Comparison of ENCODE assay signal across 23 cellular contexts in genomic region chr15:27894645-27895044, GRCh38.
DNase-seq lines count a peak whose midpoint lies in the region; ATAC-seq, FAIRE-seq and TF ChIP-seq lines count a peak whose summit lies in the region.
"Had no signal": no experiment of that assay in that cellular context is flagged by ENCODE, and none has a peak within 500 bp of the region (broad histone marks: within the 10 kb centered on the region; RNA-seq: fewer than 3 reads in every experiment).

No MANE protein-coding gene starts in this region.

- no peak overlapping the region for H3K9ac ChIP-seq in HepG2 (ENCODE audit: insufficient read depth, low read depth, low read length)
- H3K9ac ChIP-seq: BLaER1 had no signal

- H2AFZ ChIP-seq in HepG2 (ENCODE audit: low read length) = no peak overlapping the region

- H3K36me3 ChIP-seq in HepG2 (replicated peaks in 1 of 2; ENCODE audit: control insufficient read depth in 1 of 2, insufficient read depth in 2 of 2, low read length in 2 of 2) (no peaks in the 10 kb centered on the region), right lobe of liver (no peaks in the 10 kb centered on the region), bronchial epithelial cell (ENCODE audit: control insufficient read depth, insufficient read depth, low read length) (no peaks in the 10 kb centered on the region)
- H3K36me3 ChIP-seq: BE2C, BLaER1 had no signal

- no peak for TF ChIP-seq EP300 in HepG2 (IDR thresholded peaks at IDR 0.05; ENCODE audit: low read depth in 2 of 2, low read length in 2 of 2)
- TF ChIP-seq EP300 in HepG2 (CRISPR knock-in tag; IDR thresholded peaks at IDR 0.05; ENCODE audit: borderline replicate concordance) = no peak

- intact Hi-C loops in HepG2 (cut with micrococcal nuclease; ENCODE audit: unreplicated experiment) = no loop called here
- intact Hi-C loops in right lobe of liver (cut with DNase I) = no loop called here

- CTCF ChIA-PET in HepG2 (lab: Yijun Ruan, JAX; ENCODE audit: low intra/inter-chr PET ratio, low total read pairs) = no interaction called here

- H3K27ac ChIP-seq in HepG2 (ENCODE audit: extremely low read length, insufficient read depth, low read length) (no peak overlapping the region), right lobe of liver (no peak overlapping the region)
- H3K27ac ChIP-seq: BLaER1 had no signal

- no peak for TF ChIP-seq RAD21 in HepG2 (CRISPR knock-in tag; IDR thresholded peaks at IDR 0.05)

- TF ChIP-seq POLR2A in HepG2 (IDR thresholded peaks at IDR 0.05; ENCODE audit: insufficient read depth in 1 of 2, low read depth in 2 of 2, low read length in 2 of 2) = no peak
- no peak for TF ChIP-seq POLR2A in right lobe of liver (IDR thresholded peaks at IDR 0.05)

- H3K4me2 ChIP-seq in HepG2 (ENCODE audit: low read depth, low read length) = no peak overlapping the region
- H3K4me2 ChIP-seq: BLaER1 had no signal

- no peak for ATAC-seq in HepG2
- no peak for ATAC-seq in right lobe of liver
- peak; percentile 90 for ATAC-seq in esophagus mucosa
- no peak for ATAC-seq in GM19023 (IDR thresholded peaks at IDR 0.05; ENCODE audit: unreplicated experiment)

- in situ Hi-C loops in HepG2 (cut with HindIII; ENCODE audit: extremely low pct_ligation_motif_present, low pct_unique_long_range_greater_than_20kb) = no loop called here

- POLR2A ChIA-PET in HepG2 (lab: Yijun Ruan, JAX) = no interaction called here

- H3K79me2 ChIP-seq in HepG2 (ENCODE audit: insufficient read depth, low read length) = no peaks in the 10 kb centered on the region

- 0% methylated on average over 1 of the region's 1 CpG for WGBS in HepG2 (ENCODE audit: low lambda C conversion rate)
- WGBS in right lobe of liver (ENCODE audit: insufficient coverage, low coverage, low lambda C conversion rate, missing lambda C conversion rate) = 56% methylated on average over 1 of the region's 1 CpG

- FAIRE-seq in HepG2 (lab: Jason Lieb, UNC) = no peak
- FAIRE-seq in bronchial epithelial cell (lab: Jason Lieb, UNC) = no peak
- FAIRE-seq: A204.1, G401.6, GM12891 had no signal

- DNase-seq in HepG2 (ENCODE audit: low spot score) = no peak
- DNase-seq in right lobe of liver = no peak
- DNase-seq in bronchial epithelial cell (ENCODE audit: low read depth) = peak; percentile 31
- DNase-seq in NCI-H510A (lab: John Stamatoyannopoulos, UW) = no peak
- DNase-seq: 8988T; ACHN; BE2C; C1 segment of cervical spinal cord; CD4-positive, alpha-beta memory T cell; CD4-positive, CD25-positive, alpha-beta regulatory T cell; CD8-positive, alpha-beta memory T cell; COR-L47; DMS 273 treated with DMSO at 0.1 percent for 48 hours; DMS153; DMS53; DMS79 treated with DMSO at 0.1 percent for 48 hours; GF-D8 had no signal

- no peak for TF ChIP-seq CTCF in HepG2 (CRISPR knock-in tag; IDR thresholded peaks at IDR 0.05)
- no peak for TF ChIP-seq CTCF in right lobe of liver (IDR thresholded peaks at IDR 0.05)
- TF ChIP-seq CTCF in bronchial epithelial cell (IDR thresholded peaks at IDR 0.05; ENCODE audit: insufficient read depth, low read length, severe bottlenecking) = no peak

- BruUV-seq in HepG2 (replicated peaks; lab: Mats Ljungman, UMichigan) = no TSS peak

- H3K27me3 ChIP-seq in HepG2 (ENCODE audit: control insufficient read depth in 1 of 2, insufficient read depth in 2 of 2, low read length in 2 of 2) = no peaks in the 10 kb centered on the region
- H3K27me3 ChIP-seq in right lobe of liver = no peaks in the 10 kb centered on the region
- no peaks in the 10 kb centered on the region for H3K27me3 ChIP-seq in bronchial epithelial cell (ENCODE audit: control insufficient read depth, insufficient read depth, low read length)
- H3K27me3 ChIP-seq: BE2C, BLaER1 had no signal

- no peaks in the 10 kb centered on the region for H4K20me1 ChIP-seq in HepG2 (ENCODE audit: insufficient read depth, low read length)
- H4K20me1 ChIP-seq: BLaER1 had no signal

- H3K9me3 ChIP-seq in HepG2 (ENCODE audit: low read length) (peaks cover 41% of the 10 kb centered on the region), right lobe of liver (no peaks in the 10 kb centered on the region)
- H3K9me3 ChIP-seq: BE2C had no signal

- no peaks in the 10 kb centered on the region for H3K4me1 ChIP-seq in HepG2 (ENCODE audit: insufficient read depth, low read length)
- no peaks in the 10 kb centered on the region for H3K4me1 ChIP-seq in right lobe of liver
- H3K4me1 ChIP-seq: BE2C, BLaER1 had no signal

- no peak overlapping the region for H3K4me3 ChIP-seq in HepG2 (replicated peaks in 1 of 3; ENCODE audit: insufficient read depth in 1 of 3, low read depth in 2 of 3, low read length in 3 of 3)
- no peak overlapping the region for H3K4me3 ChIP-seq in right lobe of liver
- H3K4me3 ChIP-seq in bronchial epithelial cell (ENCODE audit: low read depth, low read length) = no peak overlapping the region
- H3K4me3 ChIP-seq: BLaER1 had no signal

TF ChIP-seq in HepG2, 621 proteins besides CTCF, POLR2A, EP300 and RAD21:
- no peak for TF ChIP-seq MAFG (CRISPR knock-in tag; IDR thresholded peaks at IDR 0.05)
- TF ChIP-seq CREB1 (IDR thresholded peaks at IDR 0.05) = peak; percentile 61
- TF ChIP-seq CREB1 (CRISPR knock-in tag; IDR thresholded peaks at IDR 0.05) = no peak
- TF ChIP-seq CEBPB (IDR thresholded peaks at IDR 0.05; ENCODE audit: borderline replicate concordance, low read depth, low read length) = peak; percentile 19; the same call in 1 of the 2 replicates
